ENCODE assay signal across 23 cellular contexts in the genomic region with DNA sequence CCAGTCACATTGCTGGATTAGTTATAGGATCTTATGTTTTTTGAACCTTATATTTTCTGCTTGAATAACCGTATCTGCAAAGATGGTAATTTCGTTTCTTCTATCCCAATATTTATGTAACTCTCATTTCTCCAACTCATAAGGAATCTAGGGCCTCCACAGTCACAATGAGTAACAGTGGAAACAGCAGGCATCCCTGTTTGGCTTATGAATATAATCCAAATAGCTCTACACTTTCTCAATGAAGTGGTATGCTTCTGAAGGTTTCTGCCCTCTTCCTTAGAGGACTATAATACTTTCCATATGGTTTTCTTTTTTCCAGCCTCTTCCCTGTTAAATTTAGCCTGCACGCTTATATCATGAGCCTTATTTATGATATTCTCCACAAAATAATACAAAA. TPM values are rescaled to one million over a fixed set of nuclear protein-coding genes. Genes with fewer than 3 reads are reported as not detected.
DNase-seq lines count a peak whose midpoint lies in the region; ATAC-seq and TF ChIP-seq lines count a peak whose summit lies in the region.
"Had no signal": no experiment of that assay in that cellular context is flagged by ENCODE, and none has a peak within 500 bp of the region (broad histone marks: within the 10 kb centered on the region; RNA-seq: fewer than 3 reads in every experiment).

No MANE protein-coding gene starts in this region.

- H3K23ac ChIP-seq in mesenchymal stem cell (ENCODE audit: low read length in 2 of 2) = no peak overlapping the region

- no peak overlapping the region for H2BK120ac ChIP-seq in mesenchymal stem cell (ENCODE audit: low read depth, low read length)

- H3K4me2 ChIP-seq in mesenchymal stem cell (ENCODE audit: low read length, poor library complexity, severe bottlenecking) = no peak overlapping the region
- H3K4me2 ChIP-seq: PC-9 had no signal

- H3K36me3 Mint-ChIP-seq in glutamatergic neuron (ENCODE audit: unreplicated experiment) = no peaks in the 10 kb centered on the region

- H2BK15ac ChIP-seq in mesenchymal stem cell (ENCODE audit: low read depth, poor library complexity, severe bottlenecking) = no peak overlapping the region

- peaks cover 2% of the 10 kb centered on the region for H3K4me1 ChIP-seq in mesenchymal stem cell (ENCODE audit: control insufficient read depth, insufficient read depth, low read depth, low read length)

- H3K36me3 ChIP-seq in mesenchymal stem cell (ENCODE audit: control insufficient read depth in 1 of 2, insufficient read depth in 2 of 2, low read depth in 1 of 2, low read length in 2 of 2) = peaks cover 29 to 71% of the 10 kb centered on the region in 2 experiments

- H3K27ac ChIP-seq in mesenchymal stem cell (ENCODE audit: low read length, poor library complexity, severe bottlenecking) (no peak overlapping the region), RWPE1 (no peak overlapping the region)
- H3K27ac ChIP-seq: PC-9 had no signal

- no peaks in the 10 kb centered on the region for H3K9me3 Mint-ChIP-seq in glutamatergic neuron (ENCODE audit: unreplicated experiment)
- H3K9me3 Mint-ChIP-seq: CD4-positive, alpha-beta memory T cell had no signal

- H3K18ac ChIP-seq in mesenchymal stem cell (ENCODE audit: low read depth in 1 of 2, low read length in 2 of 2) = no peak overlapping the region

- H2BK5ac ChIP-seq in mesenchymal stem cell (ENCODE audit: low read depth, low read length, poor library complexity, severe bottlenecking) = no peak overlapping the region

- H4K8ac ChIP-seq in mesenchymal stem cell (ENCODE audit: low read length) = no peak overlapping the region

- no peak overlapping the region for H3K27ac Mint-ChIP-seq in glutamatergic neuron (ENCODE audit: unreplicated experiment)

- no peak overlapping the region for H2AK5ac ChIP-seq in mesenchymal stem cell (ENCODE audit: low read length, severe bottlenecking)

- H2AFZ ChIP-seq in mesenchymal stem cell (ENCODE audit: low read depth, low read length) = no peak overlapping the region
- H2AFZ ChIP-seq: PC-9 had no signal

- TF ChIP-seq CTCF in AG09319 (IDR thresholded peaks at IDR 0.05; ENCODE audit: low read depth, low read length) (no peak), RWPE1 (conservative IDR thresholded peaks at IDR 0.05; ENCODE audit: low read depth) (no peak), glutamatergic neuron (IDR thresholded peaks at IDR 0.05; ENCODE audit: partially characterized antibody, unreplicated experiment) (no peak)

- H3K4me1 Mint-ChIP-seq in glutamatergic neuron (ENCODE audit: low read depth, unreplicated experiment) = no peaks in the 10 kb centered on the region

- 70% methylated on average over 3 of the region's 3 CpGs for WGBS in mesenchymal stem cell

- H3K79me1 ChIP-seq in mesenchymal stem cell (replicated peaks; ENCODE audit: low read length, poor library complexity, severe bottlenecking) = peaks cover 14% of the 10 kb centered on the region

- no peak overlapping the region for H3K14ac ChIP-seq in mesenchymal stem cell (ENCODE audit: low read length in 2 of 2)

- no peak for ATAC-seq in HG02970 (IDR thresholded peaks at IDR 0.05; ENCODE audit: low FRiP score, unreplicated experiment)
- ATAC-seq: GM12878 had no signal

- POLR2A ChIA-PET in RWPE1 (lab: Yijun Ruan, JAX; ENCODE audit: low non-redundant PET) = no interaction called here

- no peak overlapping the region for H2BK12ac ChIP-seq in mesenchymal stem cell (ENCODE audit: low read length in 2 of 2)

- no peak overlapping the region for H3K4ac ChIP-seq in mesenchymal stem cell (ENCODE audit: low read depth in 1 of 2, low read length in 2 of 2)

- H4K91ac ChIP-seq in mesenchymal stem cell (ENCODE audit: low read length) = no peak overlapping the region

- DNase-seq in AG09319 (ENCODE audit: extremely low read depth, low read depth) (peak; percentile 24), HS-5 (ENCODE audit: low read depth) (peak; percentile 13), dedifferentiated amniotic fluid mesenchymal stem cell (ENCODE audit: extremely low spot score) (peak; percentile 27), mesenchymal stem cell (no peak), RWPE1 (ENCODE audit: low spot score) (no peak), glutamatergic neuron (no peak)
- DNase-seq: C1 segment of cervical spinal cord; CD4-positive, alpha-beta memory T cell; COR-L47; DMS53; Karpas-422; NCI-H1092; NCI-H1417 treated with DMSO at 0.1 percent for 48 hours; NCI-H1694 treated with DMSO at 0.1 percent for 48 hours; NCI-H2081; NCI-H2227 treated with DMSO at 0.1 percent for 48 hours; NCI-H526 treated with DMSO at 0.1 percent for 48 hours; PC-9; SHP77 had no signal

- CTCF ChIA-PET in RWPE1 (lab: Yijun Ruan, JAX) = no interaction called here

- H3K27me3 Mint-ChIP-seq in glutamatergic neuron (ENCODE audit: unreplicated experiment) = no peaks in the 10 kb centered on the region
- H3K27me3 Mint-ChIP-seq: CD4-positive, alpha-beta memory T cell had no signal

- H3K9me3 ChIP-seq in mesenchymal stem cell (ENCODE audit: control insufficient read depth, low read length) = no peaks in the 10 kb centered on the region

- no peaks in the 10 kb centered on the region for H3K27me3 ChIP-seq in mesenchymal stem cell (ENCODE audit: control insufficient read depth in 1 of 2, insufficient read depth in 1 of 2, low read length in 2 of 2)

- no peak overlapping the region for H3K4me3 ChIP-seq in mesenchymal stem cell (ENCODE audit: insufficient read depth in 1 of 2, low read depth in 1 of 2, low read length in 2 of 2)
- H3K4me3 ChIP-seq: GM12878, PC-9 had no signal

- H3K4me3 Mint-ChIP-seq in glutamatergic neuron (ENCODE audit: unreplicated experiment) = no peak overlapping the region
- H3K4me3 Mint-ChIP-seq: CD4-positive, alpha-beta memory T cell had no signal

- peak overlapping the region; percentile 37 for H3K9ac ChIP-seq in mesenchymal stem cell (ENCODE audit: low read length)

RNA-seq across cellular contexts. Expression of gene ATP6V1E1, which starts 16.5 kb away (rescaled TPM):
- 206 TPM for polyA plus RNA-seq in mesenchymal stem cell (2013, experiment 1 of 2)
- 208 TPM for polyA plus RNA-seq in mesenchymal stem cell (2013, experiment 2 of 2)
- total RNA-seq in glutamatergic neuron (ENCODE audit: unreplicated experiment) = 112 TPM

RNA-seq across cellular contexts. Expression of gene BCL2L13, which starts 26.5 kb away (rescaled TPM):
- 32.3 TPM for polyA plus RNA-seq in mesenchymal stem cell (2013, experiment 1 of 2)
- polyA plus RNA-seq in mesenchymal stem cell (2013, experiment 2 of 2) = 31.2 TPM
- total RNA-seq in glutamatergic neuron (ENCODE audit: unreplicated experiment) = 42.6 TPM

RNA-seq across cellular contexts. Expression of gene SLC25A18, which starts 48.8 kb away (rescaled TPM):
- polyA plus RNA-seq in mesenchymal stem cell (2013, experiment 1 of 2) = 0.10 TPM
- 0.07 TPM for polyA plus RNA-seq in mesenchymal stem cell (2013, experiment 2 of 2)
- total RNA-seq in glutamatergic neuron (ENCODE audit: unreplicated experiment) = 6.4 TPM
- total RNA-seq: CD4-positive, alpha-beta memory T cell; GM12878; RPMI7951; SK-MEL-5 had no signal

Comparison
In these comparisons a context has a peak if more than half of its experiments do, and no peak if none do; other contexts are left out.
1. DNase-seq: peak in AG09319 (single experiment), HS-5 (single experiment) and dedifferentiated amniotic fluid mesenchymal stem cell (single experiment); none in mesenchymal stem cell (single experiment), RWPE1 (single experiment) and glutamatergic neuron (single experiment).